17 cellular contexts compared by ENCODE assay signal in genomic region chr6:151387175-151387574, GRCh38. TPM values are rescaled to one million over a fixed set of nuclear protein-coding genes. Genes with fewer than 3 reads are reported as not detected.
DNase-seq lines count a peak whose midpoint lies in the region; ATAC-seq, FAIRE-seq and TF ChIP-seq lines count a peak whose summit lies in the region.
"Had no signal": no experiment of that assay in that cellular context is flagged by ENCODE, and none has a peak within 500 bp of the region (broad histone marks: within the 10 kb centered on the region; RNA-seq: fewer than 3 reads in every experiment).

No MANE protein-coding gene starts in this region.

- no peak overlapping the region for H3K4me2 ChIP-seq in HepG2 (ENCODE audit: low read depth, low read length)

- no peak for FAIRE-seq in HepG2 (lab: Jason Lieb, UNC)
- FAIRE-seq: RCC 7860 had no signal

- H3K4me1 Mint-ChIP-seq in activated naive CD8-positive, alpha-beta T cell treated with anti-CD3 and anti-CD28 coated beads, Interleukin-2, amount 10 ng/mL, durations not matched to agents 7 days and 5 days, result peaks cover 34% of the 10 kb centered on the region
- peaks cover 23 to 63% (median 52%) of the 10 kb centered on the region in 7 donors for H3K4me1 Mint-ChIP-seq in naive thymus-derived CD4-positive, alpha-beta T cell

- H3K27ac Mint-ChIP-seq in activated naive CD8-positive, alpha-beta T cell treated with anti-CD3 and anti-CD28 coated beads, Interleukin-2, amount 10 ng/mL, durations not matched to agents 7 days and 5 days, result peak overlapping the region; percentile 40
- H3K27ac Mint-ChIP-seq in naive thymus-derived CD4-positive, alpha-beta T cell, result peak overlapping the region; percentile 46 to 98 (median 85)

- no peak for TF ChIP-seq CTCF in HepG2 (CRISPR knock-in tag; IDR thresholded peaks at IDR 0.05)
- TF ChIP-seq CTCF in right lobe of liver (IDR thresholded peaks at IDR 0.05), result no peak

- TF ChIP-seq EP300 in HepG2 (IDR thresholded peaks at IDR 0.05; ENCODE audit: low read depth in 2 of 2, low read length in 2 of 2) (no peak), HepG2 (CRISPR knock-in tag; IDR thresholded peaks at IDR 0.05; ENCODE audit: borderline replicate concordance) (no peak)

- H3K36me3 Mint-ChIP-seq in activated naive CD8-positive, alpha-beta T cell treated with anti-CD3 and anti-CD28 coated beads, Interleukin-2, amount 10 ng/mL, durations not matched to agents 7 days and 5 days, result peaks cover 16% of the 10 kb centered on the region
- H3K36me3 Mint-ChIP-seq in naive thymus-derived CD4-positive, alpha-beta T cell, result peaks cover 6 to 12% (median 9%) of the 10 kb centered on the region in 5 donors

- 83% methylated on average over 7 of the region's 7 CpGs for WGBS in HepG2 (ENCODE audit: low lambda C conversion rate)
- 83% methylated on average over 7 of the region's 7 CpGs for WGBS in right lobe of liver (ENCODE audit: insufficient coverage, low coverage, low lambda C conversion rate, missing lambda C conversion rate)

- no peak overlapping the region for H3K27ac ChIP-seq in HepG2 (ENCODE audit: extremely low read length, insufficient read depth, low read length)
- H3K27ac ChIP-seq in right lobe of liver, result no peak overlapping the region
- peak overlapping the region; percentile 96 for H3K27ac ChIP-seq in naive thymus-derived CD4-positive, alpha-beta T cell (ENCODE audit: low read depth, low read length)
- H3K27ac ChIP-seq: parathyroid adenoma had no signal

- no peaks in the 10 kb centered on the region; a peak in 1 of 5 replicates for H3K27me3 ChIP-seq in HepG2 (ENCODE audit: control insufficient read depth in 1 of 2, insufficient read depth in 2 of 2, low read length in 2 of 2)
- H3K27me3 ChIP-seq in right lobe of liver, result no peaks in the 10 kb centered on the region
- no peaks in the 10 kb centered on the region for H3K27me3 ChIP-seq in naive thymus-derived CD4-positive, alpha-beta T cell (ENCODE audit: control insufficient read depth in 2 of 2, insufficient read depth in 2 of 2, low read length in 2 of 2)
- H3K27me3 ChIP-seq: heart right ventricle had no signal

- H3K4me3 ChIP-seq in HepG2 (replicated peaks in 1 of 3; ENCODE audit: insufficient read depth in 1 of 3, low read depth in 2 of 3, low read length in 3 of 3) (no peak overlapping the region), right lobe of liver (no peak overlapping the region)
- no peak overlapping the region for H3K4me3 ChIP-seq in naive thymus-derived CD4-positive, alpha-beta T cell (ENCODE audit: low read length)
- H3K4me3 ChIP-seq: heart right ventricle, mucosa of descending colon had no signal

- TF ChIP-seq RAD21 in HepG2 (CRISPR knock-in tag; IDR thresholded peaks at IDR 0.05), result no peak

- peaks cover 0 to 1% of the 10 kb centered on the region in 2 experiments; a peak in 1 of 5 replicates for H3K36me3 ChIP-seq in HepG2 (replicated peaks in 1 of 2; ENCODE audit: control insufficient read depth in 1 of 2, insufficient read depth in 2 of 2, low read length in 2 of 2)
- no peaks in the 10 kb centered on the region for H3K36me3 ChIP-seq in right lobe of liver
- peaks cover 0 to 13% (median 0%) of the 10 kb centered on the region in 3 experiments for H3K36me3 ChIP-seq in naive thymus-derived CD4-positive, alpha-beta T cell (ENCODE audit: control insufficient read depth in 2 of 3, insufficient read depth in 3 of 3, low read length in 3 of 3)

- ATAC-seq in HepG2, result no peak
- ATAC-seq in right lobe of liver, result no peak
- ATAC-seq in activated naive CD8-positive, alpha-beta T cell treated with anti-CD3 and anti-CD28 coated beads, Interleukin-2, amount 10 ng/mL, durations not matched to agents 7 days and 5 days (ENCODE audit: low read depth), result no peak
- no peak for ATAC-seq in naive thymus-derived CD4-positive, alpha-beta T cell
- no peak for ATAC-seq in GM18907 (IDR thresholded peaks at IDR 0.05; ENCODE audit: unreplicated experiment)
- ATAC-seq: esophagus mucosa; heart right ventricle; mucosa of descending colon; stimulated activated naive CD8-positive, alpha-beta T cell treated with anti-CD3 and anti-CD28 coated beads, Interleukin-15, Interleukin-2, amounts not matched to agents 100 U/mL and 50 U/mL, for 24 hours had no signal

- DNase-seq in HepG2 (ENCODE audit: low spot score) (no peak), right lobe of liver (no peak), iPS-NIHi11 (ENCODE audit: low spot score) (no peak), NOMO-1 (lab: John Stamatoyannopoulos, UW; ENCODE audit: unreplicated experiment in 2 of 2) (no peak), ureter (ENCODE audit: low spot score) (no peak)
- no peak for DNase-seq in activated naive CD8-positive, alpha-beta T cell treated with anti-CD3 and anti-CD28 coated beads, Interleukin-2, amount 10 ng/mL, durations not matched to agents 7 days and 5 days
- DNase-seq in naive thymus-derived CD4-positive, alpha-beta T cell, result no peak
- DNase-seq: activated B cell treated with CpG ODN at 0.5 μM for 24 hours; heart right ventricle; mucosa of descending colon; NCI-H774; stimulated activated naive CD8-positive, alpha-beta T cell treated with anti-CD3 and anti-CD28 coated beads, Interleukin-15, Interleukin-2, amounts not matched to agents 100 U/mL and 50 U/mL, for 24 hours; SW 1271 had no signal

- TF ChIP-seq POLR2A in HepG2 (IDR thresholded peaks at IDR 0.05; ENCODE audit: insufficient read depth in 1 of 2, low read depth in 2 of 2, low read length in 2 of 2) (no peak), right lobe of liver (IDR thresholded peaks at IDR 0.05) (no peak)

- intact Hi-C loops in HepG2 (cut with micrococcal nuclease; ENCODE audit: unreplicated experiment) (no loop called here), right lobe of liver (cut with DNase I) (no loop called here)
- intact Hi-C loops in naive thymus-derived CD4-positive, alpha-beta T cell (cut with micrococcal nuclease), result loop anchor here in 1 of 2 donors (5.0 kb wide), 1 partner anchor 50 kb away; no protein-coding TSS in a partner anchor

- no peak overlapping the region for H2AFZ ChIP-seq in HepG2 (ENCODE audit: low read length)
- H2AFZ ChIP-seq: parathyroid adenoma had no signal

- H3K4me3 Mint-ChIP-seq in activated naive CD8-positive, alpha-beta T cell treated with anti-CD3 and anti-CD28 coated beads, Interleukin-2, amount 10 ng/mL, durations not matched to agents 7 days and 5 days, result peak overlapping the region; percentile 12
- H3K4me3 Mint-ChIP-seq in naive thymus-derived CD4-positive, alpha-beta T cell, result peak overlapping the region in 3 of 10 donors; percentile 9 to 45 (median 11)
- H3K4me3 Mint-ChIP-seq: activated B cell treated with CpG ODN at 0.5 μM for 24 hours had no signal

- peaks cover 5% of the 10 kb centered on the region for H4K20me1 ChIP-seq in HepG2 (ENCODE audit: insufficient read depth, low read length)

- peaks cover 66% of the 10 kb centered on the region for H3K79me2 ChIP-seq in HepG2 (ENCODE audit: insufficient read depth, low read length)

- POLR2A ChIA-PET in HepG2 (lab: Yijun Ruan, JAX), result no interaction called here
- POLR2A ChIA-PET in activated naive CD8-positive, alpha-beta T cell treated with anti-CD3 and anti-CD28 coated beads, Interleukin-2, amount 10 ng/mL, durations not matched to agents 7 days and 5 days (lab: Charles Lee), result no interaction called here
- POLR2A ChIA-PET in naive thymus-derived CD4-positive, alpha-beta T cell (lab: Charles Lee), result interaction anchor here (0.6 kb wide), 1 partner anchor 10 kb away, joined by 4 read pairs; no protein-coding TSS in a partner anchor

- H3K9me3 ChIP-seq in HepG2 (ENCODE audit: low read length) (no peaks in the 10 kb centered on the region), right lobe of liver (no peaks in the 10 kb centered on the region)
- H3K9me3 ChIP-seq in naive thymus-derived CD4-positive, alpha-beta T cell (ENCODE audit: control insufficient read depth in 2 of 3, low read length in 3 of 3), result no peaks in the 10 kb centered on the region
- H3K9me3 ChIP-seq: heart right ventricle, mucosa of descending colon had no signal

- H3K9ac ChIP-seq in HepG2 (ENCODE audit: insufficient read depth, low read depth, low read length), result no peak overlapping the region
- H3K9ac ChIP-seq: parathyroid adenoma had no signal

- BruUV-seq in HepG2 (replicated peaks; lab: Mats Ljungman, UMichigan), result no TSS peak

- H3K4me1 ChIP-seq in HepG2 (ENCODE audit: insufficient read depth, low read length) (peaks cover 30% of the 10 kb centered on the region), right lobe of liver (peaks cover 0 to 25% (median 7%) of the 10 kb centered on the region in 4 donors)
- H3K4me1 ChIP-seq in naive thymus-derived CD4-positive, alpha-beta T cell (ENCODE audit: control insufficient read depth in 2 of 2, insufficient read depth in 2 of 2, low read length in 2 of 2), result peaks cover 12 to 29% of the 10 kb centered on the region in 2 donors

- no peaks in the 10 kb centered on the region for H3K9me3 Mint-ChIP-seq in activated naive CD8-positive, alpha-beta T cell treated with anti-CD3 and anti-CD28 coated beads, Interleukin-2, amount 10 ng/mL, durations not matched to agents 7 days and 5 days
- peaks cover 0 to 5% (median 0%) of the 10 kb centered on the region in 11 donors for H3K9me3 Mint-ChIP-seq in naive thymus-derived CD4-positive, alpha-beta T cell
- H3K9me3 Mint-ChIP-seq: activated B cell treated with CpG ODN at 0.5 μM for 24 hours had no signal

- in situ Hi-C loops in HepG2 (cut with HindIII; ENCODE audit: extremely low pct_ligation_motif_present, low pct_unique_long_range_greater_than_20kb), result no loop called here

- CTCF ChIA-PET in HepG2 (lab: Yijun Ruan, JAX; ENCODE audit: low intra/inter-chr PET ratio, low total read pairs), result no interaction called here
- CTCF ChIA-PET in naive thymus-derived CD4-positive, alpha-beta T cell (lab: Charles Lee), result no interaction called here

- no peaks in the 10 kb centered on the region for H3K27me3 Mint-ChIP-seq in activated naive CD8-positive, alpha-beta T cell treated with anti-CD3 and anti-CD28 coated beads, Interleukin-2, amount 10 ng/mL, durations not matched to agents 7 days and 5 days
- H3K27me3 Mint-ChIP-seq in naive thymus-derived CD4-positive, alpha-beta T cell, result peaks cover 0 to 4% (median 0%) of the 10 kb centered on the region in 5 donors
- H3K27me3 Mint-ChIP-seq: activated B cell treated with CpG ODN at 0.5 μM for 24 hours had no signal

RNA-seq across cellular contexts. Expression of gene ZBTB2, which starts 4.2 kb away (rescaled TPM):
- total RNA-seq in HepG2 (2016; rRNA removed; fragmentation: Illumina TruSeq; extraction: Trizol) (22.8 and 31.7 TPM in 2 replicates), right lobe of liver (1 to 10 TPM; 3.2 to 6.0 (median 4.5) TPM), ureter (16.6 TPM)
- 5.4 and 6.1 TPM in 2 replicates for total RNA-seq in HepG2 (2016; cell fraction: cytosol; rRNA removed; fragmentation: Illumina TruSeq; extraction: Trizol; ENCODE audit: low read depth)
- 21.6 and 29.6 TPM in 2 replicates for total RNA-seq in HepG2 (2016; cell fraction: insoluble cytoplasmic fraction; rRNA removed; fragmentation: Illumina TruSeq; extraction: Trizol)
- total RNA-seq in HepG2 (2016; cell fraction: membrane; rRNA removed; fragmentation: Illumina TruSeq; extraction: Trizol), result 27.6 and 30.8 TPM in 2 replicates
- total RNA-seq in HepG2 (2016; cell fraction: nucleus; rRNA removed; fragmentation: Illumina TruSeq; extraction: Trizol), result 14.1 and 16.0 TPM in 2 replicates
- polyA plus RNA-seq in HepG2 (2011; rRNA removed), result 14.6 and 15.4 TPM in 2 replicates
- polyA plus RNA-seq in HepG2 (2011; cell fraction: cytosol; rRNA removed), result 11.6 and 14.4 TPM in 2 replicates
- polyA plus RNA-seq in HepG2 (2011; cell fraction: nucleus; rRNA removed), result 6.0 TPM in 2 replicates
- polyA plus RNA-seq in HepG2 (2012), result 11.5 and 17.2 TPM in 2 replicates
- polyA plus RNA-seq in HepG2 (2016; cell fraction: cytosol; fragmentation: Illumina TruSeq; extraction: Trizol; ENCODE audit: low read depth), result 7.3 and 8.3 TPM in 2 replicates
- 41.7 and 43.1 TPM in 2 replicates for polyA plus RNA-seq in HepG2 (2016; cell fraction: insoluble cytoplasmic fraction; fragmentation: Illumina TruSeq; extraction: Trizol; ENCODE audit: low read depth)
- polyA plus RNA-seq in HepG2 (2016; cell fraction: membrane; fragmentation: Illumina TruSeq; extraction: Trizol; ENCODE audit: low read depth), result 28.7 and 33.3 TPM in 2 replicates
- polyA plus RNA-seq in HepG2 (2016; cell fraction: nucleus; fragmentation: Illumina TruSeq; extraction: Trizol; ENCODE audit: insufficient read depth, low read depth), result 22.9 and 24.0 TPM in 2 replicates
- polyA minus RNA-seq in HepG2 (2011; rRNA and poly(A)+ RNA removed; ENCODE audit: low replicate concordance), result 23.7 and 29.2 TPM in 2 replicates
- 9.8 and 10.0 TPM in 2 replicates for polyA minus RNA-seq in HepG2 (2011; cell fraction: cytosol; rRNA and poly(A)+ RNA removed)
- 6.3 and 6.7 TPM in 2 replicates for polyA minus RNA-seq in HepG2 (2011; cell fraction: nucleus; rRNA and poly(A)+ RNA removed)
- 10 to 100 TPM; 28.5 to 28.9 TPM for total RNA-seq in activated naive CD8-positive, alpha-beta T cell treated with anti-CD3 and anti-CD28 coated beads, Interleukin-2, amount 10 ng/mL, durations not matched to agents 7 days and 5 days
- total RNA-seq in naive thymus-derived CD4-positive, alpha-beta T cell, result 10 to 100 TPM; 15.3 to 26.7 (median 25.5) TPM
- polyA plus RNA-seq in naive thymus-derived CD4-positive, alpha-beta T cell, result 10 to 100 TPM; 13.8 to 25.7 TPM
